In the genomic region with DNA sequence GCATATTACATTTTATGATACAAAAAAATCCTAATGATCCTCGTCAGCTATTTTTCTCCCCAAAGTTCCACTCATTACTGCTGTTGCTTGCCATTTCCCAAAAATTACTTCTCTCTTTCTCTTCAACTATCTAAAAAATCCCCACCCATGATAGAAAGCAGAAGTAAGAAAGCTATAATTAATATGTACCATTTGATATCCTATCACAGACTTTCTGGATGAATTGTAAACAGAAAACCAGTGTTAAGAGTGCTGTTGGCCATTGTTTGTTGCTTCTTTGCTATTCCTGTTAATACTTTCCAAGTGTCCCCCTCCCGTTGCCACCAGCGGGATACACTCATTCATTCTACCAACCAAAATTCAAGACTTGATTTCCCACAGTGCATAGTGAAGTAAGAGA, we compare ENCODE assay signal across 1 cellular context.
A peak's percentile ranks its signal among the peaks of the same experiment; 100 is the strongest.
TF ChIP-seq lines count a peak whose summit lies in the region.

No MANE protein-coding gene starts in this region.

TF ChIP-seq in GM12878, 131 proteins besides CTCF, POLR2A, EP300 and RAD21 (continued from another document):
- TF ChIP-seq NFYA (IDR thresholded peaks at IDR 0.05; ENCODE audit: borderline replicate concordance, low read depth, low read length) (no peak), DPF2 (IDR thresholded peaks at IDR 0.05) (peak; percentile 4; the same call in 1 of the 2 replicates), TARDBP (IDR thresholded peaks at IDR 0.05; ENCODE audit: borderline replicate concordance) (no peak), RELB (IDR thresholded peaks at IDR 0.05; ENCODE audit: low read depth) (peak; percentile 77; the same call in 1 of the 2 replicates), BHLHE40 (IDR thresholded peaks at IDR 0.05; ENCODE audit: borderline replicate concordance in 1 of 2, low read depth in 2 of 2, low read length in 1 of 2) (0 out of 4 replicates have a peak, but pooled peaks of 1 of the 2 experiments have one; percentile 18)
- TF ChIP-seq, protein P1, sequence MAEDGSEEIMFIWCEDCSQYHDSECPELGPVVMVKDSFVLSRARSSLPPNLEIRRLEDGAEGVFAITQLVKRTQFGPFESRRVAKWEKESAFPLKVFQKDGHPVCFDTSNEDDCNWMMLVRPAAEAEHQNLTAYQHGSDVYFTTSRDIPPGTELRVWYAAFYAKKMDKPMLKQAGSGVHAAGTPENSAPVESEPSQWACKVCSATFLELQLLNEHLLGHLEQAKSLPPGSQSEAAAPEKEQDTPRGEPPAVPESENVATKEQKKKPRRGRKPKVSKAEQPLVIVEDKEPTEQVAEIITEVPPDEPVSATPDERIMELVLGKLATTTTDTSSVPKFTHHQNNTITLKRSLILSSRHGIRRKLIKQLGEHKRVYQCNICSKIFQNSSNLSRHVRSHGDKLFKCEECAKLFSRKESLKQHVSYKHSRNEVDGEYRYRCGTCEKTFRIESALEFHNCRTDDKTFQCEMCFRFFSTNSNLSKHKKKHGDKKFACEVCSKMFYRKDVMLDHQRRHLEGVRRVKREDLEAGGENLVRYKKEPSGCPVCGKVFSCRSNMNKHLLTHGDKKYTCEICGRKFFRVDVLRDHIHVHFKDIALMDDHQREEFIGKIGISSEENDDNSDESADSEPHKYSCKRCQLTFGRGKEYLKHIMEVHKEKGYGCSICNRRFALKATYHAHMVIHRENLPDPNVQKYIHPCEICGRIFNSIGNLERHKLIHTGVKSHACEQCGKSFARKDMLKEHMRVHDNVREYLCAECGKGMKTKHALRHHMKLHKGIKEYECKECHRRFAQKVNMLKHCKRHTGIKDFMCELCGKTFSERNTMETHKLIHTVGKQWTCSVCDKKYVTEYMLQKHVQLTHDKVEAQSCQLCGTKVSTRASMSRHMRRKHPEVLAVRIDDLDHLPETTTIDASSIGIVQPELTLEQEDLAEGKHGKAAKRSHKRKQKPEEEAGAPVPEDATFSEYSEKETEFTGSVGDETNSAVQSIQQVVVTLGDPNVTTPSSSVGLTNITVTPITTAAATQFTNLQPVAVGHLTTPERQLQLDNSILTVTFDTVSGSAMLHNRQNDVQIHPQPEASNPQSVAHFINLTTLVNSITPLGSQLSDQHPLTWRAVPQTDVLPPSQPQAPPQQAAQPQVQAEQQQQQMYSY (CRISPR knock-in tag; IDR thresholded peaks at IDR 0.05) = no peak
- TF ChIP-seq, protein P2, sequence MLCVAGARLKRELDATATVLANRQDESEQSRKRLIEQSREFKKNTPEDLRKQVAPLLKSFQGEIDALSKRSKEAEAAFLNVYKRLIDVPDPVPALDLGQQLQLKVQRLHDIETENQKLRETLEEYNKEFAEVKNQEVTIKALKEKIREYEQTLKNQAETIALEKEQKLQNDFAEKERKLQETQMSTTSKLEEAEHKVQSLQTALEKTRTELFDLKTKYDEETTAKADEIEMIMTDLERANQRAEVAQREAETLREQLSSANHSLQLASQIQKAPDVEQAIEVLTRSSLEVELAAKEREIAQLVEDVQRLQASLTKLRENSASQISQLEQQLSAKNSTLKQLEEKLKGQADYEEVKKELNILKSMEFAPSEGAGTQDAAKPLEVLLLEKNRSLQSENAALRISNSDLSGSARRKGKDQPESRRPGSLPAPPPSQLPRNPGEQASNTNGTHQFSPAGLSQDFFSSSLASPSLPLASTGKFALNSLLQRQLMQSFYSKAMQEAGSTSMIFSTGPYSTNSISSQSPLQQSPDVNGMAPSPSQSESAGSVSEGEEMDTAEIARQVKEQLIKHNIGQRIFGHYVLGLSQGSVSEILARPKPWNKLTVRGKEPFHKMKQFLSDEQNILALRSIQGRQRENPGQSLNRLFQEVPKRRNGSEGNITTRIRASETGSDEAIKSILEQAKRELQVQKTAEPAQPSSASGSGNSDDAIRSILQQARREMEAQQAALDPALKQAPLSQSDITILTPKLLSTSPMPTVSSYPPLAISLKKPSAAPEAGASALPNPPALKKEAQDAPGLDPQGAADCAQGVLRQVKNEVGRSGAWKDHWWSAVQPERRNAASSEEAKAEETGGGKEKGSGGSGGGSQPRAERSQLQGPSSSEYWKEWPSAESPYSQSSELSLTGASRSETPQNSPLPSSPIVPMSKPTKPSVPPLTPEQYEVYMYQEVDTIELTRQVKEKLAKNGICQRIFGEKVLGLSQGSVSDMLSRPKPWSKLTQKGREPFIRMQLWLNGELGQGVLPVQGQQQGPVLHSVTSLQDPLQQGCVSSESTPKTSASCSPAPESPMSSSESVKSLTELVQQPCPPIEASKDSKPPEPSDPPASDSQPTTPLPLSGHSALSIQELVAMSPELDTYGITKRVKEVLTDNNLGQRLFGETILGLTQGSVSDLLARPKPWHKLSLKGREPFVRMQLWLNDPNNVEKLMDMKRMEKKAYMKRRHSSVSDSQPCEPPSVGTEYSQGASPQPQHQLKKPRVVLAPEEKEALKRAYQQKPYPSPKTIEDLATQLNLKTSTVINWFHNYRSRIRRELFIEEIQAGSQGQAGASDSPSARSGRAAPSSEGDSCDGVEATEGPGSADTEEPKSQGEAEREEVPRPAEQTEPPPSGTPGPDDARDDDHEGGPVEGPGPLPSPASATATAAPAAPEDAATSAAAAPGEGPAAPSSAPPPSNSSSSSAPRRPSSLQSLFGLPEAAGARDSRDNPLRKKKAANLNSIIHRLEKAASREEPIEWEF (IDR thresholded peaks at IDR 0.05; ENCODE audit: insufficient replicate concordance, low read depth, low read length) = peak; percentile 60
TF ChIP-seq in GM12878: peak in this region for 20.
